ENCODE assay signal across 2 cellular contexts in genomic region chr7:100685049-100685605, GRCh38.
TF ChIP-seq lines count a peak whose summit lies in the region.

No MANE protein-coding gene starts in this region.

TF ChIP-seq in HEK293, 187 proteins besides CTCF, POLR2A, EP300 and RAD21:
- TF ChIP-seq ZNF585B (tag by site-specific recombination; IDR thresholded peaks at IDR 0.05) (no peak), PRDM1 (tag by site-specific recombination; IDR thresholded peaks at IDR 0.05) (peak; percentile 53; the same call in 1 of the 2 replicates)

TF ChIP-seq in HepG2, 621 proteins besides CTCF, POLR2A, EP300 and RAD21:
- TF ChIP-seq ZNF75D (CRISPR knock-in tag; IDR thresholded peaks at IDR 0.05; ENCODE audit: borderline replicate concordance): no peak
